1 cellular context compared by ENCODE assay signal in the genomic region with DNA sequence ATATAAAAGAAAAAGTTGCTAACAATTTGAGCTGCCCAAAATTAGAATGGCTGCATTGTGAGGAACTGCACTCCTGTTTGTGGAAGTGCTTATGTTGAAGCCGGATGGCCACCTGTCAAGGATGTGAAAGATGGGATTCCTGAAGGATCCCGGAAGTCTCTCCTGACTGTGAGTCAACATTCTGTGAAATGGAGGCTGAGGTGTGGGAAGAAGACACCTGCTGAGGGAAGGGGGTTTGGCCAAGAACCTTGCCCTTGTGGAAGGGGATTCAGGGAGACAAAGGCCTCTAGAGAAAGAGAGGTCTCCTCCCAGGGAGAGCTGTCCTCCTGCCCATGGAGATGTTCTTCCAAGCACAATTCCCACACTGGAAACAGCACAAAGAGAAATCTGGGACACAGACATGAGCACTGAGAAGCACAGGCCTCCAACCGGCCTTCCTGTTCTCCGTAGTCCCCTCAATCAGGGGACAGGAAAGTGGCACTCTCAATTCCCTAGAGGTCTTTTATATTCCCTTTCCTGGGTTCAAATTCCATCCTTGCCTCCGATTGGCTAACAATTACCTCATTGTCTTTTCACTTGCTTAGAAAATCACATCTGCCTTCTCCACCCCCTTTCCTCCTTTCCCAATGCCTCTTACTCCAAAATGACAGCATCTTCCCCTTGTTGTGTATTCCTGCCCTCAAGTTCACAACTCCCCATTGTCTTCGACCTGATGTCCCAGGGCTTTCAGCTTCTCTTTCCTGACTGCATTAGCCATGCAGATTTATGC.
A peak's percentile ranks its signal among the peaks of the same experiment; 100 is the strongest.
TF ChIP-seq lines count a peak whose summit lies in the region.

No MANE protein-coding gene starts in this region.

TF ChIP-seq in K562, 482 proteins besides CTCF, POLR2A, EP300 and RAD21 (continued from another document and continues in another):
- TF ChIP-seq ZNF609 (CRISPR knock-in tag; IDR thresholded peaks at IDR 0.05; ENCODE audit: borderline replicate concordance) (no peak), ZNF3 (CRISPR knock-in tag; IDR thresholded peaks at IDR 0.05) (no peak), ETV1 (tag; conservative IDR thresholded peaks at IDR 0.05; ENCODE audit: low read depth) (peak; percentile 64), BHLHE40 (IDR thresholded peaks at IDR 0.05; ENCODE audit: low read length) (no peak), MAFG (tag; conservative IDR thresholded peaks at IDR 0.05) (no peak), HOXB6 (CRISPR knock-in tag; IDR thresholded peaks at IDR 0.05; ENCODE audit: borderline replicate concordance) (no peak), MYC (IDR thresholded peaks at IDR 0.05; ENCODE audit: low read depth, low read length) (0 out of 2 replicates have a peak, but pooled peaks have one; percentile 2), MYC (CRISPR knock-in tag; IDR thresholded peaks at IDR 0.05; ENCODE audit: borderline replicate concordance, low read depth) (no peak), ZNF766 (CRISPR knock-in tag; conservative IDR thresholded peaks at IDR 0.05) (0 out of 2 replicates have a peak, but pooled peaks have one; percentile 32), HDAC1 (IDR thresholded peaks at IDR 0.05) (no peak), ZNF431 (CRISPR knock-in tag; IDR thresholded peaks at IDR 0.05) (no peak), MCM7 (IDR thresholded peaks at IDR 0.05) (no peak), BRF2 (IDR thresholded peaks at IDR 0.05; ENCODE audit: borderline replicate concordance, insufficient read depth, insufficient read length) (no peak), SNIP1 (IDR thresholded peaks at IDR 0.05; ENCODE audit: low read depth) (no peak), RFX5 (IDR thresholded peaks at IDR 0.05; ENCODE audit: low read depth, low read length) (no peak), SRSF1 (IDR thresholded peaks at IDR 0.05; ENCODE audit: low read depth, low read length) (no peak), ZNF764 (CRISPR knock-in tag; IDR thresholded peaks at IDR 0.05; ENCODE audit: low read depth) (no peak), EZH2 (IDR thresholded peaks at IDR 0.05; ENCODE audit: borderline replicate concordance, low read depth, low read length) (no peak), DEAF1 (CRISPR knock-in tag; IDR thresholded peaks at IDR 0.05) (no peak), MBD2 (IDR thresholded peaks at IDR 0.05; ENCODE audit: borderline replicate concordance, low read depth) (no peak), FOXK1 (CRISPR knock-in tag; IDR thresholded peaks at IDR 0.05; ENCODE audit: borderline replicate concordance) (no peak), CBFA2T3 (IDR thresholded peaks at IDR 0.05) (no peak), NFE2L1 (tag; IDR thresholded peaks at IDR 0.05; ENCODE audit: borderline replicate concordance, low read depth) (peak; percentile 25; the same call in 1 of the 2 replicates), ZNF778 (CRISPR knock-in tag; IDR thresholded peaks at IDR 0.05) (no peak), MECOM (CRISPR knock-in tag; IDR thresholded peaks at IDR 0.05) (peak; percentile 31; the same call in 1 of the 2 replicates), SRSF3 (IDR thresholded peaks at IDR 0.05; ENCODE audit: insufficient read depth, low read length) (no peak), ZNF146 (CRISPR knock-in tag; IDR thresholded peaks at IDR 0.05; ENCODE audit: unreplicated experiment) (no peak), PRMT5 (CRISPR knock-in tag; IDR thresholded peaks at IDR 0.05) (no peak), ZKSCAN3 (CRISPR knock-in tag; IDR thresholded peaks at IDR 0.05) (no peak), TCF7 (IDR thresholded peaks at IDR 0.05; ENCODE audit: borderline replicate concordance) (no peak), ZBTB7A (IDR thresholded peaks at IDR 0.05; ENCODE audit: borderline replicate concordance, control insufficient read depth, low read depth, low read length) (no peak), SMAD3 (CRISPR knock-in tag; conservative IDR thresholded peaks at IDR 0.05) (no peak), BDP1 (IDR thresholded peaks at IDR 0.05; ENCODE audit: insufficient read depth, insufficient read length) (no peak), MLLT1 (IDR thresholded peaks at IDR 0.05) (peak in 1 of 2 experiments; percentile 26; a peak in 1 of 4 replicates), ZFX (CRISPR knock-in tag; IDR thresholded peaks at IDR 0.05) (0 out of 2 replicates have a peak, but pooled peaks have one; percentile 18), CCAR2 (IDR thresholded peaks at IDR 0.05; ENCODE audit: low read depth, low read length) (no peak), TCF3 (CRISPR knock-in tag; IDR thresholded peaks at IDR 0.05) (0 out of 2 replicates have a peak, but pooled peaks have one; percentile 15), ZNF12 (CRISPR knock-in tag; IDR thresholded peaks at IDR 0.05) (no peak; the same call in 1 of the 2 replicates), FOS (IDR thresholded peaks at IDR 0.05; ENCODE audit: extremely low read depth, insufficient read length) (no peak)
- TF ChIP-seq, protein P1, sequence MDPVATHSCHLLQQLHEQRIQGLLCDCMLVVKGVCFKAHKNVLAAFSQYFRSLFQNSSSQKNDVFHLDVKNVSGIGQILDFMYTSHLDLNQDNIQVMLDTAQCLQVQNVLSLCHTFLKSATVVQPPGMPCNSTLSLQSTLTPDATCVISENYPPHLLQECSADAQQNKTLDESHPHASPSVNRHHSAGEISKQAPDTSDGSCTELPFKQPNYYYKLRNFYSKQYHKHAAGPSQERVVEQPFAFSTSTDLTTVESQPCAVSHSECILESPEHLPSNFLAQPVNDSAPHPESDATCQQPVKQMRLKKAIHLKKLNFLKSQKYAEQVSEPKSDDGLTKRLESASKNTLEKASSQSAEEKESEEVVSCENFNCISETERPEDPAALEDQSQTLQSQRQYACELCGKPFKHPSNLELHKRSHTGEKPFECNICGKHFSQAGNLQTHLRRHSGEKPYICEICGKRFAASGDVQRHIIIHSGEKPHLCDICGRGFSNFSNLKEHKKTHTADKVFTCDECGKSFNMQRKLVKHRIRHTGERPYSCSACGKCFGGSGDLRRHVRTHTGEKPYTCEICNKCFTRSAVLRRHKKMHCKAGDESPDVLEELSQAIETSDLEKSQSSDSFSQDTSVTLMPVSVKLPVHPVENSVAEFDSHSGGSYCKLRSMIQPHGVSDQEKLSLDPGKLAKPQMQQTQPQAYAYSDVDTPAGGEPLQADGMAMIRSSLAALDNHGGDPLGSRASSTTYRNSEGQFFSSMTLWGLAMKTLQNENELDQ (CRISPR knock-in tag; IDR thresholded peaks at IDR 0.05; ENCODE audit: borderline replicate concordance), result no peak
- TF ChIP-seq, protein P2, sequence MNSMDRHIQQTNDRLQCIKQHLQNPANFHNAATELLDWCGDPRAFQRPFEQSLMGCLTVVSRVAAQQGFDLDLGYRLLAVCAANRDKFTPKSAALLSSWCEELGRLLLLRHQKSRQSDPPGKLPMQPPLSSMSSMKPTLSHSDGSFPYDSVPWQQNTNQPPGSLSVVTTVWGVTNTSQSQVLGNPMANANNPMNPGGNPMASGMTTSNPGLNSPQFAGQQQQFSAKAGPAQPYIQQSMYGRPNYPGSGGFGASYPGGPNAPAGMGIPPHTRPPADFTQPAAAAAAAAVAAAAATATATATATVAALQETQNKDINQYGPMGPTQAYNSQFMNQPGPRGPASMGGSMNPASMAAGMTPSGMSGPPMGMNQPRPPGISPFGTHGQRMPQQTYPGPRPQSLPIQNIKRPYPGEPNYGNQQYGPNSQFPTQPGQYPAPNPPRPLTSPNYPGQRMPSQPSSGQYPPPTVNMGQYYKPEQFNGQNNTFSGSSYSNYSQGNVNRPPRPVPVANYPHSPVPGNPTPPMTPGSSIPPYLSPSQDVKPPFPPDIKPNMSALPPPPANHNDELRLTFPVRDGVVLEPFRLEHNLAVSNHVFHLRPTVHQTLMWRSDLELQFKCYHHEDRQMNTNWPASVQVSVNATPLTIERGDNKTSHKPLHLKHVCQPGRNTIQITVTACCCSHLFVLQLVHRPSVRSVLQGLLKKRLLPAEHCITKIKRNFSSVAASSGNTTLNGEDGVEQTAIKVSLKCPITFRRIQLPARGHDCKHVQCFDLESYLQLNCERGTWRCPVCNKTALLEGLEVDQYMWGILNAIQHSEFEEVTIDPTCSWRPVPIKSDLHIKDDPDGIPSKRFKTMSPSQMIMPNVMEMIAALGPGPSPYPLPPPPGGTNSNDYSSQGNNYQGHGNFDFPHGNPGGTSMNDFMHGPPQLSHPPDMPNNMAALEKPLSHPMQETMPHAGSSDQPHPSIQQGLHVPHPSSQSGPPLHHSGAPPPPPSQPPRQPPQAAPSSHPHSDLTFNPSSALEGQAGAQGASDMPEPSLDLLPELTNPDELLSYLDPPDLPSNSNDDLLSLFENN (IDR thresholded peaks at IDR 0.05; ENCODE audit: low read depth in 2 of 2, low read length in 2 of 2), result no peak
- TF ChIP-seq, protein P3, sequence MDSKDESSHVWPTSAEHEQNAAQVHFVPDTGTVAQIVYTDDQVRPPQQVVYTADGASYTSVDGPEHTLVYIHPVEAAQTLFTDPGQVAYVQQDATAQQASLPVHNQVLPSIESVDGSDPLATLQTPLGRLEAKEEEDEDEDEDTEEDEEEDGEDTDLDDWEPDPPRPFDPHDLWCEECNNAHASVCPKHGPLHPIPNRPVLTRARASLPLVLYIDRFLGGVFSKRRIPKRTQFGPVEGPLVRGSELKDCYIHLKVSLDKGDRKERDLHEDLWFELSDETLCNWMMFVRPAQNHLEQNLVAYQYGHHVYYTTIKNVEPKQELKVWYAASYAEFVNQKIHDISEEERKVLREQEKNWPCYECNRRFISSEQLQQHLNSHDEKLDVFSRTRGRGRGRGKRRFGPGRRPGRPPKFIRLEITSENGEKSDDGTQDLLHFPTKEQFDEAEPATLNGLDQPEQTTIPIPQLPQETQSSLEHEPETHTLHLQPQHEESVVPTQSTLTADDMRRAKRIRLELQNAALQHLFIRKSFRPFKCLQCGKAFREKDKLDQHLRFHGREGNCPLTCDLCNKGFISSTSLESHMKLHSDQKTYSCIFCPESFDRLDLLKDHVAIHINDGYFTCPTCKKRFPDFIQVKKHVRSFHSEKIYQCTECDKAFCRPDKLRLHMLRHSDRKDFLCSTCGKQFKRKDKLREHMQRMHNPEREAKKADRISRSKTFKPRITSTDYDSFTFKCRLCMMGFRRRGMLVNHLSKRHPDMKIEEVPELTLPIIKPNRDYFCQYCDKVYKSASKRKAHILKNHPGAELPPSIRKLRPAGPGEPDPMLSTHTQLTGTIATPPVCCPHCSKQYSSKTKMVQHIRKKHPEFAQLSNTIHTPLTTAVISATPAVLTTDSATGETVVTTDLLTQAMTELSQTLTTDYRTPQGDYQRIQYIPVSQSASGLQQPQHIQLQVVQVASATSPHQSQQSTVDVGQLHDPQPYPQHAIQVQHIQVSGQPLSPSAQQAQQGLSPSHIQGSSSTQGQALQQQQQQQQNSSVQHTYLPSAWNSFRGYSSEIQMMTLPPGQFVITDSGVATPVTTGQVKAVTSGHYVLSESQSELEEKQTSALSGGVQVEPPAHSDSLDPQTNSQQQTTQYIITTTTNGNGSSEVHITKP (IDR thresholded peaks at IDR 0.05; ENCODE audit: partially characterized antibody), result no peak
